Comparison of ENCODE assay signal across 8 cellular contexts in the genomic region with DNA sequence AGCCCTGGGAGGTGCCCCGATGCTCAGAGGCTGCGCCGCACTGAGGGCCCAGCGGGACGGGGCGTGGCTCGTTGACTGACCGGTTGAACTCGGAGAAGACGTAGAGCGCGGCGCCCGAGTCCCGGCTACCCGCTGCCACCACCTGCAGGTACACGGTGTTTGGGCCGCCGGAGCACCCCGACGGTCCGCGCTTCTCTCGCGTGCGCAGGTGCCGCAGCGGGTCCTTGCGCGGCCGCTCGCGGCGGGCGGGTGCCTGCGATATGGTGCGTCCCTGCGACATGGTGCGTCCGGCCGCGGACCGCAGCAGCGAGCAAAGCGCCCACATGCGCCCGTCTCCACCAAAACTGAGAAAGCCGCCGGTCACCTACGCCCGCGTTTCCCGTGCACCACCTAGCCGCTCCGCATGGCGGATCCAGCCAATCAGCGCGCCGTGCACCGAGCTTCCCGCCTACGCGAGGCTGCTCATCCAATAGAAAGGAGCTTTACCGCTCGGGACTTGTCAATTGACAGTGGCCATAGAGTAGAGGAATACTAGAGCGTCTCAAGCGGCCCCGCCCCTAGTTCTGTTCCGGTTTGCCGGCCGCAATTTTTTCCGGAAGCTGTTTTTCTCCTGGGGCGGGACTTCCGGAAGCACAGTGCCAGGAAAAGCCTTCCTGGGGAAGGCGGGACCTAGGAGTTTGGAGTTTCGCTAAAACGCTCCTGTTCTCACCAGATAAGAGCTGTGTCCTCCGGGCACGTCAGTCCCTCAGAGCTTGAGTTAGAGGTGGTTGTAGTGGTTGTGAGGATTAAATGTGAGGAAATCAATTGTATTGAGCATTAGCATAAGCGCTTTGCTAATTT. TPM values are rescaled to one million over a fixed set of nuclear protein-coding genes. Genes with fewer than 3 reads are reported as not detected.
A peak's percentile ranks its signal among the peaks of the same experiment; 100 is the strongest.
DNase-seq lines count a peak whose midpoint lies in the region; ATAC-seq and TF ChIP-seq lines count a peak whose summit lies in the region.

Gene ELAC2 (minus strand): TSS at position 405 of the 840 bp plus-strand sequence. CDS start 80 bp downstream, at position 325.

- H3K4me3 ChIP-seq in AG04449 (ENCODE audit: low read depth, low read length) (peak within 1 kb of the TSS; percentile 82), breast epithelium (peak within 1 kb of the TSS; percentile 67 to 97 (median 95)), iPS-18a (ENCODE audit: low read length) (peak within 1 kb of the TSS; percentile 87), skeletal muscle satellite cell (ENCODE audit: low read length) (peak within 1 kb of the TSS; percentile 98)

- H3K4me1 ChIP-seq in breast epithelium (no peaks in the 10 kb centered on the region), iPS-18a (ENCODE audit: control insufficient read depth, low read depth, low read length) (peaks cover 5% of the 10 kb centered on the region), skeletal muscle satellite cell (ENCODE audit: control insufficient read depth, insufficient read depth, low read length) (peaks cover 11% of the 10 kb centered on the region)

- H3K27me3 ChIP-seq in breast epithelium (no peaks in the 10 kb centered on the region), iPS-18a (ENCODE audit: control insufficient read depth, insufficient read depth, low read length) (no peaks in the 10 kb centered on the region), skeletal muscle satellite cell (ENCODE audit: control insufficient read depth, insufficient read depth, low read length) (peaks cover 2% of the 10 kb centered on the region)

- H3K9ac ChIP-seq in iPS-18a (ENCODE audit: low read length), result peak within 1 kb of the TSS; percentile 70
- peak within 1 kb of the TSS; percentile 93 for H3K9ac ChIP-seq in skeletal muscle satellite cell (ENCODE audit: low read depth, low read length)

- ATAC-seq in GM18873 (IDR thresholded peaks at IDR 0.05; ENCODE audit: low FRiP score, unreplicated experiment), result peak; percentile 98
- peak; percentile 98 for ATAC-seq in HG03139 (IDR thresholded peaks at IDR 0.05; ENCODE audit: unreplicated experiment)

- TF ChIP-seq CTCF in AG04449 (IDR thresholded peaks at IDR 0.05; ENCODE audit: insufficient read depth, low read length, missing control alignments) (no peak), VCaP (conservative IDR thresholded peaks at IDR 0.05) (peak; percentile 40), breast epithelium (IDR thresholded peaks at IDR 0.05) (peak; percentile 13 to 28 (median 14))

- intact Hi-C loops in breast epithelium (cut with DNase I; ENCODE audit: low total_unique reads), result no loop called here

- DNase-seq in AG04449 (ENCODE audit: low read depth, low spot score) (peak; percentile 96), NCI-H2196 treated with DMSO at 0.1 percent for 48 hours (lab: John Stamatoyannopoulos, UW; ENCODE audit: unreplicated experiment) (peak; percentile 78), breast epithelium (ENCODE audit: low spot score in 2 of 2) (peak; percentile 96 to 98)

- H3K9me3 ChIP-seq in breast epithelium (no peaks in the 10 kb centered on the region), iPS-18a (ENCODE audit: control insufficient read depth, low read depth, low read length) (no peaks in the 10 kb centered on the region), skeletal muscle satellite cell (replicated peaks; ENCODE audit: low read length) (no peaks in the 10 kb centered on the region)

- TF ChIP-seq POLR2A in breast epithelium (IDR thresholded peaks at IDR 0.05), result peak; percentile 46

- CTCF ChIA-PET in AG04449 (lab: Yijun Ruan, JAX), result interaction anchor here (1.3 to 9.6 kb wide), 3 partner anchors 13 to 1280 kb away, joined by 3 to 127 read pairs (median 73); no protein-coding TSS in a partner anchor

- H3K36me3 ChIP-seq in breast epithelium, result no peaks in the 10 kb centered on the region
- peaks cover 34% of the 10 kb centered on the region for H3K36me3 ChIP-seq in iPS-18a (ENCODE audit: control insufficient read depth, low read depth, low read length)
- peaks cover 38% of the 10 kb centered on the region for H3K36me3 ChIP-seq in skeletal muscle satellite cell (ENCODE audit: insufficient read depth, low read length)

- H3K4me2 ChIP-seq in skeletal muscle satellite cell (ENCODE audit: low read length), result peak within 1 kb of the TSS; percentile 94

- POLR2A ChIA-PET in AG04449 (lab: Yijun Ruan, JAX), result interaction anchor here (0.9 to 1.5 kb wide), 4 partner anchors 9 to 1283 kb away, joined by 4 to 5 read pairs (median 4); partner anchors contain the start of genes HS3ST3B1 and ZNF18

- H3K27ac ChIP-seq in VCaP (peak within 1 kb of the TSS; percentile 84), breast epithelium (peak within 1 kb of the TSS; percentile 88), iPS-18a (ENCODE audit: low read length) (no peak within 1 kb of the TSS)

RNA-seq across cellular contexts. Expression of gene ELAC2, which starts in this region (rescaled TPM):
- 10 to 100 TPM; 67.2 to 83.0 (median 76.4) TPM for total RNA-seq in breast epithelium
- 71.7 and 88.9 TPM in 2 replicates for total RNA-seq in skeletal muscle satellite cell (2012; rRNA removed)
